Comparison of ENCODE assay signal across 16 cellular contexts in the genomic region with DNA sequence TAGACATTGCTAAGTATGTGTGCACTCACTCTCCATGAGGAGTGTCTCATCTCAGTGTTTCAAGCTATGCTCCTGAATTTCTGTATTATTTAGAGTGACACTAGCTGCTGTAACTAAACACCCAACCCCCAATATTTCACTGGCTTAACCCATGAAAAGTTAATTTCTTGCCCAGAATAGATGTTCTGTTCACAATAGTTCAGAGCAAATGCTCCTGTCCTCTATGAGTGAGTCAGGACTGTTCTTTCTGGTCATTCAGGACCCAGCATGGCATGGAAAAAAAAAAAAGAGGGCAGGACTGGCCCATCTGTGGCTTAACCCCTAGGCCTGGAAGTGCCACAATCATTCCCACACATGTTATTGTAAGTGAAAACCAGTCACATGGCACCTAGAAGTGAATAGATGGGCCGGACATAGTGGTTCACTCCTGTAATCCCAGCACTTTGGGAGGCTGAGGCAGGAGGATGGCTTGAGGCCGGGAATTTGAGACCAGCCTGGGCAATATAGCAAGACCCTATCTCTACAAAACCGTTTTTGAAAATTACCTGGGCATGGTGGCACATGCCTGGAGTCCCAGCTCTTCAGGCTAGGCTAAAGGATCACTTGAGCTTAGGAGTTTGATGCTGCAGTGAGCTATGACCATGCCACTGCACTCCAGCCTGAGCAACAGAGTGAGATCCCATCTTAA.
A peak's percentile ranks its signal among the peaks of the same experiment; 100 is the strongest.
DNase-seq lines count a peak whose midpoint lies in the region; ATAC-seq and TF ChIP-seq lines count a peak whose summit lies in the region.
"Had no signal": no experiment of that assay in that cellular context is flagged by ENCODE, and none has a peak within 500 bp of the region (broad histone marks: within the 10 kb centered on the region; RNA-seq: fewer than 3 reads in every experiment).

No MANE protein-coding gene starts in this region.

- H3K9ac ChIP-seq in BLaER1: no peak overlapping the region

- DNase-seq in HL-60 (ENCODE audit: low read depth in 1 of 2, low spot score in 1 of 2): no peak
- no peak for DNase-seq in psoas muscle
- no peak for DNase-seq in NCI-H1092 (lab: John Stamatoyannopoulos, UW)
- DNase-seq in effector CD8-positive, alpha-beta T cell (lab: John Stamatoyannopoulos, UW): no peak
- DNase-seq: BE2C, DMS153, EL, NCI-H1092 treated with DMSO at 0.1 percent for 48 hours, NCI-H187 treated with DMSO at 0.1 percent for 48 hours, NCI-H446 treated with DMSO at 0.1 percent for 48 hours, NCI-H748 treated with DMSO at 0.1 percent for 48 hours had no signal

- no peaks in the 10 kb centered on the region for H3K9me3 ChIP-seq in BLaER1
- H3K9me3 ChIP-seq in psoas muscle: no peaks in the 10 kb centered on the region
- H3K9me3 ChIP-seq: BE2C had no signal

- H3K27me3 ChIP-seq in BLaER1: no peaks in the 10 kb centered on the region
- no peaks in the 10 kb centered on the region for H3K27me3 ChIP-seq in HL-60 (ENCODE audit: insufficient read depth, poor library complexity, severe bottlenecking)
- H3K27me3 ChIP-seq in psoas muscle (ENCODE audit: insufficient read depth in 3 of 3, low read length in 2 of 3): no peaks in the 10 kb centered on the region
- H3K27me3 ChIP-seq: BE2C had no signal

- TF ChIP-seq CTCF in HL-60 (IDR thresholded peaks at IDR 0.05; ENCODE audit: insufficient read depth, low read length) (no peak), psoas muscle (IDR thresholded peaks at IDR 0.05) (no peak)

- no peaks in the 10 kb centered on the region for H3K36me3 Mint-ChIP-seq in dendritic cell treated with granulocyte-macrophage colony-stimulating factor and Interleukin-4, amounts not matched to agents 40 ng/mL and 50 ng/mL, for 4 days (ENCODE audit: low read depth)

- H3K4me3 ChIP-seq in BLaER1 (no peak overlapping the region), HL-60 (replicated peaks; ENCODE audit: insufficient read depth, low read length) (no peak overlapping the region), psoas muscle (no peak overlapping the region)
- H3K4me3 ChIP-seq: PC-9 had no signal

- peak overlapping the region; percentile 43; the same call in 1 of the 2 replicates for H3K4me2 ChIP-seq in BLaER1

- ATAC-seq in psoas muscle (no peak), HG03135 (IDR thresholded peaks at IDR 0.05; ENCODE audit: unreplicated experiment) (no peak)
- ATAC-seq: Right ventricle myocardium inferior had no signal

- H3K9me3 Mint-ChIP-seq in dendritic cell treated with granulocyte-macrophage colony-stimulating factor and Interleukin-4, amounts not matched to agents 40 ng/mL and 50 ng/mL, for 4 days: no peaks in the 10 kb centered on the region

- peak overlapping the region; percentile 13 for H3K27ac Mint-ChIP-seq in dendritic cell treated with granulocyte-macrophage colony-stimulating factor and Interleukin-4, amounts not matched to agents 40 ng/mL and 50 ng/mL, for 4 days

- no peak overlapping the region for H3K27ac ChIP-seq in BLaER1
- peak overlapping the region; percentile 90 for H3K27ac ChIP-seq in HL-60 (replicated peaks)
- H3K27ac ChIP-seq in psoas muscle: peak overlapping the region; percentile 67

- intact Hi-C loops in dendritic cell treated with granulocyte-macrophage colony-stimulating factor and Interleukin-4, amounts not matched to agents 40 ng/mL and 50 ng/mL, for 4 days (cut with micrococcal nuclease): no loop called here
- intact Hi-C loops in psoas muscle (cut with DNase I): loop anchor here in 1 of 2 donors (10.0 kb wide), 1 partner anchor 519 kb away; no protein-coding TSS in a partner anchor

- 64 to 83% (median 68%) methylated on average over 3 of the region's 3 CpGs for WGBS in psoas muscle, 3 donors

- H3K36me3 ChIP-seq in BLaER1 (no peaks in the 10 kb centered on the region), psoas muscle (ENCODE audit: insufficient read depth in 1 of 2, low read depth in 1 of 2) (no peaks in the 10 kb centered on the region)
- H3K36me3 ChIP-seq: BE2C had no signal

- H3K4me1 ChIP-seq in BLaER1 (peaks cover 15% of the 10 kb centered on the region), psoas muscle (peaks cover 26% of the 10 kb centered on the region)
- H3K4me1 ChIP-seq: BE2C had no signal

- H4K20me1 ChIP-seq in BLaER1: no peaks in the 10 kb centered on the region

- no peak overlapping the region for H3K4me3 Mint-ChIP-seq in dendritic cell treated with granulocyte-macrophage colony-stimulating factor and Interleukin-4, amounts not matched to agents 40 ng/mL and 50 ng/mL, for 4 days

- H3K27me3 Mint-ChIP-seq in dendritic cell treated with granulocyte-macrophage colony-stimulating factor and Interleukin-4, amounts not matched to agents 40 ng/mL and 50 ng/mL, for 4 days: no peaks in the 10 kb centered on the region

- peaks cover 42% of the 10 kb centered on the region for H3K4me1 Mint-ChIP-seq in dendritic cell treated with granulocyte-macrophage colony-stimulating factor and Interleukin-4, amounts not matched to agents 40 ng/mL and 50 ng/mL, for 4 days (ENCODE audit: low read depth)
